ENCODE assay signal across 21 cellular contexts in genomic region chr6:148617522-148617921, GRCh38.
A peak's percentile ranks its signal among the peaks of the same experiment; 100 is the strongest.
DNase-seq lines count a peak whose midpoint lies in the region; TF ChIP-seq lines count a peak whose summit lies in the region.
"Had no signal": no experiment of that assay in that cellular context is flagged by ENCODE, and none has a peak within 500 bp of the region (broad histone marks: within the 10 kb centered on the region; RNA-seq: fewer than 3 reads in every experiment).

No MANE protein-coding gene starts in this region.

- H3K36me3 ChIP-seq in mesendoderm (ENCODE audit: control insufficient read depth, insufficient read depth, low read length) = no peaks in the 10 kb centered on the region
- H3K36me3 ChIP-seq: heart left ventricle, left ventricle myocardium inferior, vagina had no signal

- TF ChIP-seq POLR2A in NB4 (IDR thresholded peaks at IDR 0.05; ENCODE audit: extremely low read depth, insufficient read length) = no peak

- DNase-seq in AG08395 (ENCODE audit: low spot score) (peak; percentile 50), ELR (ENCODE audit: low read depth) (peak; percentile 78), NB4 (ENCODE audit: low read depth) (peak; percentile 14), fibroblast of pulmonary artery (ENCODE audit: low read depth) (peak; percentile 31), HT-29 (ENCODE audit: low spot score) (no peak), ureter (ENCODE audit: low spot score) (no peak), mesendoderm (no peak)
- no peak for DNase-seq in NK-92 treated with Interleukin-12 subunit alpha and Interleukin-12 subunit beta, amount 100 ng/mL, for 24 hours (lab: John Stamatoyannopoulos, UW)
- DNase-seq: ACHN; activated CD4-positive, alpha-beta T cell treated with anti-CD3 and anti-CD28 coated beads, Interleukin-2, amount 50 U/mL, for 4 hours; activated effector memory CD4-positive, alpha-beta T cell treated with anti-CD3 and anti-CD28 coated beads, Interleukin-2, amount 50 U/mL, for 16 hours; activated naive CD8-positive, alpha-beta T cell treated with anti-CD3 and anti-CD28 coated beads, Interleukin-2, amount 50 U/mL, for 24 hours; CD8-positive, alpha-beta T cell; heart left ventricle; left ventricle myocardium inferior; NCI-H2171; NCI-H526 treated with DMSO at 0.1 percent for 48 hours; posterior cingulate gyrus; substantia nigra; T-helper 9 cell had no signal

- no peak overlapping the region for H2BK5ac ChIP-seq in mesendoderm (ENCODE audit: low read length)

- no CpG with 5 or more reads among the region's 4 CpGs for WGBS in mesendoderm (ENCODE audit: extremely low coverage, insufficient coverage, low lambda C conversion rate)

- no peak overlapping the region for H2BK15ac ChIP-seq in mesendoderm (replicated peaks; ENCODE audit: low read depth)

- H3K9ac ChIP-seq in mesendoderm (ENCODE audit: low read length) = no peak overlapping the region

- H3K4ac ChIP-seq in mesendoderm (ENCODE audit: low read depth, low read length) = no peak overlapping the region

- H3K18ac ChIP-seq in mesendoderm (ENCODE audit: low read length) = no peak overlapping the region

- no peak overlapping the region for H3K27ac ChIP-seq in mesendoderm (ENCODE audit: low read depth, low read length)
- H3K27ac ChIP-seq: heart left ventricle, left ventricle myocardium inferior, vagina had no signal

- TF ChIP-seq CTCF in NB4 (IDR thresholded peaks at IDR 0.05; ENCODE audit: low read depth, low read length) = no peak
- no peak for TF ChIP-seq CTCF in fibroblast of pulmonary artery (IDR thresholded peaks at IDR 0.05; ENCODE audit: low read length, missing control alignments)

- no peak overlapping the region for H4K5ac ChIP-seq in mesendoderm (ENCODE audit: low read length)

- no peaks in the 10 kb centered on the region for H3K79me1 ChIP-seq in mesendoderm (ENCODE audit: low read length)

- no peak overlapping the region for H3K23ac ChIP-seq in mesendoderm (ENCODE audit: low read length)

- H3K4me2 ChIP-seq in mesendoderm (ENCODE audit: low read length) = no peak overlapping the region

- H3K4me3 ChIP-seq in NB4 (ENCODE audit: low read depth, low read length) = no peak overlapping the region
- no peak overlapping the region for H3K4me3 ChIP-seq in fibroblast of pulmonary artery (replicated peaks; ENCODE audit: low read depth, low read length)
- no peak overlapping the region for H3K4me3 ChIP-seq in mesendoderm (ENCODE audit: low read length)
- H3K4me3 ChIP-seq: heart left ventricle, left ventricle myocardium inferior, vagina had no signal

- H4K8ac ChIP-seq in mesendoderm (ENCODE audit: low read depth, low read length) = no peak overlapping the region

- H2AK5ac ChIP-seq in mesendoderm (ENCODE audit: low read length) = no peak overlapping the region

- H3K79me2 ChIP-seq in mesendoderm (ENCODE audit: control insufficient read depth, insufficient read depth, low read length) = no peaks in the 10 kb centered on the region

- no peak overlapping the region for H3K56ac ChIP-seq in mesendoderm (ENCODE audit: low read length)

- no peak overlapping the region for H2BK120ac ChIP-seq in mesendoderm (ENCODE audit: low read depth, low read length)

- no peaks in the 10 kb centered on the region for H3K4me1 ChIP-seq in mesendoderm (ENCODE audit: control insufficient read depth, low read depth, low read length)
- H3K4me1 ChIP-seq: left ventricle myocardium inferior, vagina had no signal

- no peaks in the 10 kb centered on the region for H3K27me3 ChIP-seq in mesendoderm (ENCODE audit: insufficient read depth, low read length, poor library complexity)
- H3K27me3 ChIP-seq: heart left ventricle, vagina had no signal

Comparison
In these comparisons a context has a peak if more than half of its experiments do, and no peak if none do; other contexts are left out.
1. DNase-seq: peak in AG08395 (single experiment), ELR (single experiment), NB4 (single experiment) and fibroblast of pulmonary artery (single experiment); none in NK-92 treated with Interleukin-12 subunit alpha and Interleukin-12 subunit beta, amount 100 ng/mL, for 24 hours (single experiment), HT-29 (single experiment), ureter (single experiment) and mesendoderm (single experiment).